ENCODE assay signal across 1 cellular context in genomic region chr17:75869282-75870141, GRCh38.
TF ChIP-seq lines count a peak whose summit lies in the region.

No MANE protein-coding gene starts in this region.

TF ChIP-seq in HepG2, 621 proteins besides CTCF, POLR2A, EP300 and RAD21 (continued from another document):
- TF ChIP-seq STAT6 (CRISPR knock-in tag; IDR thresholded peaks at IDR 0.05; ENCODE audit: borderline replicate concordance), result peak; percentile 96
- no peak for TF ChIP-seq ZNF790 (CRISPR knock-in tag; IDR thresholded peaks at IDR 0.05; ENCODE audit: borderline replicate concordance)
- peak; percentile 78 for TF ChIP-seq IKZF5 (CRISPR knock-in tag; IDR thresholded peaks at IDR 0.05)
- TF ChIP-seq FLYWCH1 (CRISPR knock-in tag; IDR thresholded peaks at IDR 0.05), result no peak
- TF ChIP-seq TERF1 (CRISPR knock-in tag; IDR thresholded peaks at IDR 0.05), result no peak
- no peak for TF ChIP-seq TRAFD1 (CRISPR knock-in tag; IDR thresholded peaks at IDR 0.05; ENCODE audit: borderline replicate concordance)
- TF ChIP-seq GTF3A (CRISPR knock-in tag; conservative IDR thresholded peaks at IDR 0.05), result 0 out of 2 replicates have a peak, but pooled peaks have one; percentile 62
- TF ChIP-seq RCOR2 (CRISPR knock-in tag; IDR thresholded peaks at IDR 0.05), result peak; percentile 95
- TF ChIP-seq ZSCAN9 (CRISPR knock-in tag; IDR thresholded peaks at IDR 0.05; ENCODE audit: borderline replicate concordance), result peak; percentile 80
- no peak; the same call in 1 of the 2 replicates for TF ChIP-seq ZFP1 (CRISPR knock-in tag; IDR thresholded peaks at IDR 0.05)
- TF ChIP-seq KDM4B (CRISPR knock-in tag; IDR thresholded peaks at IDR 0.05), result no peak
- 0 out of 2 replicates have a peak, but pooled peaks have one; percentile 44 for TF ChIP-seq ZNF3 (CRISPR knock-in tag; IDR thresholded peaks at IDR 0.05)
- no peak for TF ChIP-seq EZH2 (conservative IDR thresholded peaks at IDR 0.05; ENCODE audit: low read depth, low read length)
- peak; percentile 65 for TF ChIP-seq TEAD3 (CRISPR knock-in tag; optimal IDR thresholded peaks at IDR 0.05; ENCODE audit: borderline replicate concordance)
- peak; percentile 3; the same call in 1 of the 2 replicates for TF ChIP-seq SMC3 (IDR thresholded peaks at IDR 0.05; ENCODE audit: low read length)
- peak; percentile 57; the same call in 1 of the 2 replicates for TF ChIP-seq FOXK1 (CRISPR knock-in tag; IDR thresholded peaks at IDR 0.05; ENCODE audit: borderline replicate concordance, low read depth)
- TF ChIP-seq ZNF235 (CRISPR knock-in tag; IDR thresholded peaks at IDR 0.05; ENCODE audit: borderline replicate concordance), result no peak
- 0 out of 2 replicates have a peak, but pooled peaks have one; percentile 49 for TF ChIP-seq SMAD1 (CRISPR knock-in tag; IDR thresholded peaks at IDR 0.05; ENCODE audit: borderline replicate concordance, low read depth)
- peak; percentile 38; the same call in 1 of the 2 replicates for TF ChIP-seq ZNF205 (CRISPR knock-in tag; IDR thresholded peaks at IDR 0.05)
- TF ChIP-seq ZNF691 (CRISPR knock-in tag; IDR thresholded peaks at IDR 0.05; ENCODE audit: borderline replicate concordance, low read depth), result peak; percentile 85; the same call in 1 of the 2 replicates
- no peak for TF ChIP-seq ZNF546 (CRISPR knock-in tag; conservative IDR thresholded peaks at IDR 0.05)
- no peak for TF ChIP-seq ZSCAN30 (CRISPR knock-in tag; IDR thresholded peaks at IDR 0.05)
- peak; percentile 68 for TF ChIP-seq ATF7 (IDR thresholded peaks at IDR 0.05)
- TF ChIP-seq ATF7 (CRISPR knock-in tag; IDR thresholded peaks at IDR 0.05), result peak; percentile 69; the same call in 1 of the 2 replicates
- peak; percentile 73 for TF ChIP-seq YY1 (IDR thresholded peaks at IDR 0.05; ENCODE audit: insufficient read depth, insufficient replicate concordance, low read depth, low read length)
- TF ChIP-seq ZNF782 (CRISPR knock-in tag; IDR thresholded peaks at IDR 0.05; ENCODE audit: borderline replicate concordance), result peak; percentile 61; the same call in 1 of the 2 replicates
- peak; percentile 90 for TF ChIP-seq TBX2 (CRISPR knock-in tag; IDR thresholded peaks at IDR 0.05; ENCODE audit: borderline replicate concordance)
- TF ChIP-seq CREM (IDR thresholded peaks at IDR 0.05), result peak; percentile 52; the same call in 1 of the 2 replicates
- no peak for TF ChIP-seq CREM (CRISPR knock-in tag; IDR thresholded peaks at IDR 0.05)
- no peak for TF ChIP-seq ARNT (IDR thresholded peaks at IDR 0.05)
- TF ChIP-seq MAF1 (CRISPR knock-in tag; IDR thresholded peaks at IDR 0.05; ENCODE audit: borderline replicate concordance), result no peak
- no peak for TF ChIP-seq HOXD1 (CRISPR knock-in tag; IDR thresholded peaks at IDR 0.05)
- TF ChIP-seq HNRNPUL1 (IDR thresholded peaks at IDR 0.05; ENCODE audit: low read depth, low read length), result no peak
- TF ChIP-seq MBNL3 (CRISPR knock-in tag; conservative IDR thresholded peaks at IDR 0.05), result no peak
- TF ChIP-seq PHF5A (CRISPR knock-in tag; IDR thresholded peaks at IDR 0.05; ENCODE audit: low read depth, unreplicated experiment), result peak; percentile 29
- no peak for TF ChIP-seq TAF15 (IDR thresholded peaks at IDR 0.05; ENCODE audit: low read depth, low read length, poor library complexity, severe bottlenecking)
- no peak for TF ChIP-seq ZBTB40 (IDR thresholded peaks at IDR 0.05)
- TF ChIP-seq ZBTB40 (CRISPR knock-in tag; IDR thresholded peaks at IDR 0.05), result peak; percentile 69; the same call in 1 of the 2 replicates
